19 cellular contexts compared by ENCODE assay signal in genomic region chr20:63158845-63159244, GRCh38. TPM values are rescaled to one million over a fixed set of nuclear protein-coding genes. Genes with fewer than 3 reads are reported as not detected.
A peak's percentile ranks its signal among the peaks of the same experiment; 100 is the strongest.
DNase-seq lines count a peak whose midpoint lies in the region; ATAC-seq, FAIRE-seq and TF ChIP-seq lines count a peak whose summit lies in the region.
"Had no signal": no experiment of that assay in that cellular context is flagged by ENCODE, and none has a peak within 500 bp of the region (broad histone marks: within the 10 kb centered on the region; RNA-seq: fewer than 3 reads in every experiment).

No MANE protein-coding gene starts in this region.

- TF ChIP-seq RAD21 in HepG2 (CRISPR knock-in tag; IDR thresholded peaks at IDR 0.05): no peak

- POLR2A ChIA-PET in HepG2 (lab: Yijun Ruan, JAX): no interaction called here

- intact Hi-C loops in HepG2 (cut with micrococcal nuclease; ENCODE audit: unreplicated experiment): no loop called here
- intact Hi-C loops in spleen (cut with DNase I; ENCODE audit: low total_unique reads): no loop called here
- intact Hi-C loops in tibial artery (cut with DNase I; ENCODE audit: low total_unique reads): no loop called here

- CTCF ChIA-PET in HepG2 (lab: Yijun Ruan, JAX; ENCODE audit: low intra/inter-chr PET ratio, low total read pairs): no interaction called here

- H3K36me3 ChIP-seq in BLaER1: no peaks in the 10 kb centered on the region
- no peaks in the 10 kb centered on the region for H3K36me3 ChIP-seq in RWPE2 (ENCODE audit: low read depth)
- no peaks in the 10 kb centered on the region for H3K36me3 ChIP-seq in HepG2 (replicated peaks in 1 of 2; ENCODE audit: control insufficient read depth in 1 of 2, insufficient read depth in 2 of 2, low read length in 2 of 2)
- no peaks in the 10 kb centered on the region for H3K36me3 ChIP-seq in spleen
- H3K36me3 ChIP-seq in tibial artery: no peaks in the 10 kb centered on the region
- H3K36me3 ChIP-seq: BE2C had no signal

- FAIRE-seq in HepG2 (lab: Jason Lieb, UNC): no peak
- FAIRE-seq: A204.1, D721Med, G401.6, GM12891 had no signal

- H3K4me2 ChIP-seq in BLaER1 (peak overlapping the region; percentile 94), HepG2 (ENCODE audit: low read depth, low read length) (no peak overlapping the region)
- H3K4me2 ChIP-seq: GM23338 had no signal

- H3K27me3 ChIP-seq in BLaER1 (no peaks in the 10 kb centered on the region), RWPE2 (ENCODE audit: insufficient read depth, poor library complexity, severe bottlenecking) (peaks cover 62% of the 10 kb centered on the region), HepG2 (ENCODE audit: control insufficient read depth in 1 of 2, insufficient read depth in 2 of 2, low read length in 2 of 2) (peaks cover 36 to 88% of the 10 kb centered on the region in 2 experiments), spleen (replicated peaks in 1 of 7) (peaks cover 0 to 89% (median 12%) of the 10 kb centered on the region in 7 donors), tibial artery (peaks cover 0 to 87% of the 10 kb centered on the region in 2 donors)

- H3K9ac ChIP-seq in BLaER1 (no peak overlapping the region), HepG2 (ENCODE audit: insufficient read depth, low read depth, low read length) (no peak overlapping the region)

- H3K27ac ChIP-seq in BLaER1 (peak overlapping the region; percentile 83), RWPE2 (ENCODE audit: poor library complexity, severe bottlenecking) (no peak overlapping the region), HepG2 (ENCODE audit: extremely low read length, insufficient read depth, low read length) (no peak overlapping the region), spleen (no peak overlapping the region), tibial artery (no peak overlapping the region)

- TF ChIP-seq POLR2A in HepG2 (IDR thresholded peaks at IDR 0.05; ENCODE audit: insufficient read depth in 1 of 2, low read depth in 2 of 2, low read length in 2 of 2) (no peak), spleen (IDR thresholded peaks at IDR 0.05) (no peak)

- no peak for TF ChIP-seq CTCF in RWPE2 (IDR thresholded peaks at IDR 0.05; ENCODE audit: poor library complexity, severe bottlenecking)
- no peak for TF ChIP-seq CTCF in HepG2 (CRISPR knock-in tag; IDR thresholded peaks at IDR 0.05)
- no peak for TF ChIP-seq CTCF in spleen (IDR thresholded peaks at IDR 0.05 in 8 of 11, conservative IDR thresholded peaks at IDR 0.05 in 3 of 11)
- no peak for TF ChIP-seq CTCF in tibial artery (IDR thresholded peaks at IDR 0.05)

- peaks cover 94% of the 10 kb centered on the region for H3K4me1 ChIP-seq in BLaER1
- no peaks in the 10 kb centered on the region for H3K4me1 ChIP-seq in RWPE2 (ENCODE audit: insufficient read depth, poor library complexity, severe bottlenecking)
- no peaks in the 10 kb centered on the region for H3K4me1 ChIP-seq in HepG2 (ENCODE audit: insufficient read depth, low read length)
- no peaks in the 10 kb centered on the region for H3K4me1 ChIP-seq in spleen
- peaks cover 0 to 11% (median 6%) of the 10 kb centered on the region in 4 donors for H3K4me1 ChIP-seq in tibial artery
- H3K4me1 ChIP-seq: BE2C had no signal

- no peak for TF ChIP-seq EP300 in HepG2 (IDR thresholded peaks at IDR 0.05; ENCODE audit: low read depth in 2 of 2, low read length in 2 of 2)
- TF ChIP-seq EP300 in HepG2 (CRISPR knock-in tag; IDR thresholded peaks at IDR 0.05; ENCODE audit: borderline replicate concordance): no peak

- WGBS in HepG2 (ENCODE audit: low lambda C conversion rate): 11% methylated on average over 14 of the region's 14 CpGs
- WGBS in spleen, 5 donors: 83 to 88% (median 85%) methylated on average over 14 of the region's 14 CpGs

- H2AFZ ChIP-seq in HepG2 (ENCODE audit: low read length): no peak overlapping the region
- H2AFZ ChIP-seq: GM23338 had no signal

- H3K4me3 ChIP-seq in BLaER1 (no peak overlapping the region), RWPE2 (ENCODE audit: severe bottlenecking) (no peak overlapping the region), HepG2 (replicated peaks in 1 of 3; ENCODE audit: insufficient read depth in 1 of 3, low read depth in 2 of 3, low read length in 3 of 3) (no peak overlapping the region), spleen (no peak overlapping the region), tibial artery (no peak overlapping the region)
- H3K4me3 ChIP-seq: GM23338 had no signal

- no peaks in the 10 kb centered on the region for H3K79me2 ChIP-seq in HepG2 (ENCODE audit: insufficient read depth, low read length)

- in situ Hi-C loops in HepG2 (cut with HindIII; ENCODE audit: extremely low pct_ligation_motif_present, low pct_unique_long_range_greater_than_20kb): no loop called here

- no peaks in the 10 kb centered on the region for H4K20me1 ChIP-seq in BLaER1
- peaks cover 10% of the 10 kb centered on the region; the same call in 1 of the 2 replicates for H4K20me1 ChIP-seq in HepG2 (ENCODE audit: insufficient read depth, low read length)

- DNase-seq in RWPE2 (ENCODE audit: low spot score): peak; percentile 61
- no peak for DNase-seq in HepG2 (ENCODE audit: low spot score)
- DNase-seq in spleen: peak; percentile 16
- no peak for DNase-seq in midbrain (lab: John Stamatoyannopoulos, UW)
- DNase-seq in tibial artery: no peak
- DNase-seq in stimulated activated naive CD4-positive, alpha-beta T cell (lab: John Stamatoyannopoulos, UW): no peak
- DNase-seq: CD8-positive, alpha-beta T cell; COR-L47; DMS153; DMS79 treated with DMSO at 0.1 percent for 48 hours; EL; H7 had no signal

- BruUV-seq in HepG2 (replicated peaks; lab: Mats Ljungman, UMichigan): no TSS peak

- H3K9me3 ChIP-seq in BLaER1 (no peaks in the 10 kb centered on the region; the same call in 1 of the 2 replicates), RWPE2 (ENCODE audit: severe bottlenecking) (no peaks in the 10 kb centered on the region), HepG2 (ENCODE audit: low read length) (no peaks in the 10 kb centered on the region), spleen (no peaks in the 10 kb centered on the region), tibial artery (no peaks in the 10 kb centered on the region)
- H3K9me3 ChIP-seq: BE2C had no signal

- no peak for ATAC-seq in RWPE2 (ENCODE audit: low read depth)
- no peak for ATAC-seq in HepG2
- ATAC-seq: CD8-positive, alpha-beta T cell; GM23338 had no signal

TF ChIP-seq in HepG2, 621 proteins besides CTCF, POLR2A, EP300 and RAD21:
- TF ChIP-seq HMG20B (CRISPR knock-in tag; conservative IDR thresholded peaks at IDR 0.05): no peak
- no peak for TF ChIP-seq ZNF703 (CRISPR knock-in tag; IDR thresholded peaks at IDR 0.05; ENCODE audit: borderline replicate concordance)
- no peak for TF ChIP-seq CAMTA2 (CRISPR knock-in tag; IDR thresholded peaks at IDR 0.05; ENCODE audit: borderline replicate concordance)
- TF ChIP-seq MNT (IDR thresholded peaks at IDR 0.05): peak; percentile 85
- no peak for TF ChIP-seq ZFP82 (CRISPR knock-in tag; IDR thresholded peaks at IDR 0.05; ENCODE audit: borderline replicate concordance)
- no peak for TF ChIP-seq ZNF614 (CRISPR knock-in tag; IDR thresholded peaks at IDR 0.05; ENCODE audit: borderline replicate concordance)

RNA-seq across cellular contexts. Expression of gene YTHDF1, which starts 57.1 kb away (rescaled TPM):
- total RNA-seq in HepG2 (2016; rRNA removed; fragmentation: Illumina TruSeq; extraction: Trizol) (37.7 and 39.8 TPM in 2 replicates), spleen (10 to 100 TPM; 30.8 to 41.6 (median 35.9) TPM)
- total RNA-seq in HepG2 (2016; cell fraction: cytosol; rRNA removed; fragmentation: Illumina TruSeq; extraction: Trizol; ENCODE audit: low read depth): 15.1 and 15.2 TPM in 2 replicates
- total RNA-seq in HepG2 (2016; cell fraction: insoluble cytoplasmic fraction; rRNA removed; fragmentation: Illumina TruSeq; extraction: Trizol): 35.8 and 37.7 TPM in 2 replicates
- 41.8 and 42.4 TPM in 2 replicates for total RNA-seq in HepG2 (2016; cell fraction: membrane; rRNA removed; fragmentation: Illumina TruSeq; extraction: Trizol)
- total RNA-seq in HepG2 (2016; cell fraction: nucleus; rRNA removed; fragmentation: Illumina TruSeq; extraction: Trizol): 28.2 and 31.2 TPM in 2 replicates
- polyA plus RNA-seq in HepG2 (2011; rRNA removed) (34.5 and 36.4 TPM in 2 replicates), spleen (10 to 100 TPM; 18.8 to 24.3 (median 21.2) TPM)
- 27.2 and 28.5 TPM in 2 replicates for polyA plus RNA-seq in HepG2 (2011; cell fraction: cytosol; rRNA removed)
- 36.7 and 41.9 TPM in 2 replicates for polyA plus RNA-seq in HepG2 (2011; cell fraction: nucleus; rRNA removed)
- polyA plus RNA-seq in HepG2 (2012): 36.8 and 38.5 TPM in 2 replicates
- 9.5 and 11.3 TPM in 2 replicates for polyA plus RNA-seq in HepG2 (2016; cell fraction: cytosol; fragmentation: Illumina TruSeq; extraction: Trizol; ENCODE audit: low read depth)
- polyA plus RNA-seq in HepG2 (2016; cell fraction: insoluble cytoplasmic fraction; fragmentation: Illumina TruSeq; extraction: Trizol; ENCODE audit: low read depth): 51.6 and 60.0 TPM in 2 replicates
- polyA plus RNA-seq in HepG2 (2016; cell fraction: membrane; fragmentation: Illumina TruSeq; extraction: Trizol; ENCODE audit: low read depth): 29.6 and 31.9 TPM in 2 replicates
- polyA plus RNA-seq in HepG2 (2016; cell fraction: nucleus; fragmentation: Illumina TruSeq; extraction: Trizol; ENCODE audit: insufficient read depth, low read depth): 75.9 and 78.1 TPM in 2 replicates
- polyA minus RNA-seq in HepG2 (2011; rRNA and poly(A)+ RNA removed; ENCODE audit: low replicate concordance): 40.3 and 47.9 TPM in 2 replicates
- polyA minus RNA-seq in HepG2 (2011; cell fraction: cytosol; rRNA and poly(A)+ RNA removed): 30.1 and 32.4 TPM in 2 replicates
- polyA minus RNA-seq in HepG2 (2011; cell fraction: nucleus; rRNA and poly(A)+ RNA removed): 17.8 and 21.1 TPM in 2 replicates

Comparison
In these comparisons a context has a peak if more than half of its experiments do, and no peak if none do; other contexts are left out.
1. DNase-seq: peak in RWPE2 (single experiment) and spleen (single experiment); none in HepG2 (single experiment), midbrain (single experiment), tibial artery (0 of 2) and stimulated activated naive CD4-positive, alpha-beta T cell (0 of 6).